ENCODE assay signal across 20 cellular contexts in the genomic region with DNA sequence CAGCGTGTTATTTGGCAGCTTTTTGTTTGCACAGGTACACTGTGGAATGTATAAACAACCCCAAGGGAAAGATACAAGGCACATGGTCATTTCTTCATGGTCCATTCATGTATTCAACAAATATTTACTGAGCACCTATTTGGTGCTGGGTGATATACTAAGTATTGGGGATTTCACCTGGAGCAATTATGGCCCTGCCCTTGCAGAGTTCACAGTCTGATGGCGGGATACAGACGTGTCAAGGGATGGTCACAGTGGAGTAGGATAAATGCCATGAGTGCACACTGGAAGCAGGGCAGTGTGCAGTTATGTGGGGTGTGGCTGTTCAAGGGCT.
DNase-seq lines count a peak whose midpoint lies in the region; ATAC-seq, FAIRE-seq and TF ChIP-seq lines count a peak whose summit lies in the region.
"Had no signal": no experiment of that assay in that cellular context is flagged by ENCODE, and none has a peak within 500 bp of the region (broad histone marks: within the 10 kb centered on the region; RNA-seq: fewer than 3 reads in every experiment).

No MANE protein-coding gene starts in this region.

- H2AFZ ChIP-seq in HepG2 (ENCODE audit: low read length): no peak overlapping the region
- H2AFZ ChIP-seq in neuronal stem cell (ENCODE audit: low read length): no peak overlapping the region
- H2AFZ ChIP-seq: GM23338 had no signal

- no peak overlapping the region for H4K91ac ChIP-seq in neuronal stem cell (ENCODE audit: low read depth, low read length, poor library complexity)

- H2BK15ac ChIP-seq in neuronal stem cell (ENCODE audit: low read length): no peak overlapping the region

- H3K23ac ChIP-seq in neuronal stem cell (ENCODE audit: low read depth, low read length, poor library complexity): no peak overlapping the region

- CTCF ChIA-PET in HEK293 (lab: Yijun Ruan, JAX): interaction anchor here (0.6 kb wide), 1 partner anchor 169 kb away, joined by 5 read pairs; no protein-coding TSS in a partner anchor
- CTCF ChIA-PET in Panc1 (lab: Charles Lee): no interaction called here
- CTCF ChIA-PET in HepG2 (lab: Yijun Ruan, JAX; ENCODE audit: low intra/inter-chr PET ratio, low total read pairs): no interaction called here

- H3K4me1 ChIP-seq in HEK293 (ENCODE audit: control insufficient read depth, insufficient read depth, low read length) (peaks cover 2% of the 10 kb centered on the region; the same call in 1 of the 2 replicates), Panc1 (ENCODE audit: control insufficient read depth, insufficient read depth, low read length) (peaks cover 48% of the 10 kb centered on the region), HepG2 (ENCODE audit: insufficient read depth, low read length) (peaks cover 58% of the 10 kb centered on the region), neuronal stem cell (ENCODE audit: control insufficient read depth in 2 of 2, insufficient read depth in 1 of 2, low read depth in 1 of 2, low read length in 2 of 2) (peaks cover 0 to 2% of the 10 kb centered on the region in 2 donors), ovary (ENCODE audit: insufficient read depth) (no peaks in the 10 kb centered on the region)
- H3K4me1 ChIP-seq: BE2C had no signal

- H3K9ac ChIP-seq in HepG2 (ENCODE audit: insufficient read depth, low read depth, low read length) (no peak overlapping the region), neuronal stem cell (ENCODE audit: low read depth, low read length, poor library complexity) (no peak overlapping the region)

- BruUV-seq in Panc1 (replicated peaks; lab: Mats Ljungman, UMichigan) (no TSS peak), HepG2 (replicated peaks; lab: Mats Ljungman, UMichigan) (no TSS peak)

- no peaks in the 10 kb centered on the region for H4K20me1 ChIP-seq in HepG2 (ENCODE audit: insufficient read depth, low read length)

- in situ Hi-C loops in Panc1 (cut with HindIII; ENCODE audit: low pct_unique_long_range_greater_than_20kb, low sequenced_read_pairs): no loop called here
- in situ Hi-C loops in HepG2 (cut with HindIII; ENCODE audit: extremely low pct_ligation_motif_present, low pct_unique_long_range_greater_than_20kb): no loop called here

- no peak overlapping the region for H2BK5ac ChIP-seq in neuronal stem cell (ENCODE audit: low read length)

- WGBS in HepG2 (ENCODE audit: low lambda C conversion rate): 37% methylated on average over 3 of the region's 3 CpGs
- WGBS in neuronal stem cell (ENCODE audit: extremely low coverage in 2 of 2, insufficient read length in 2 of 2, insufficient replicate concordance in 1 of 2), 2 donors: no CpG with 5 or more reads among the region's 3 CpGs
- WGBS in ovary, 3 donors: 70 to 77% (median 77%) methylated on average over 3 of the region's 3 CpGs

- TF ChIP-seq POLR2A in HepG2 (IDR thresholded peaks at IDR 0.05; ENCODE audit: insufficient read depth in 1 of 2, low read depth in 2 of 2, low read length in 2 of 2): no peak
- no peak for TF ChIP-seq POLR2A in ovary (IDR thresholded peaks at IDR 0.05)

- TF ChIP-seq CTCF in HEK293 (tag by site-specific recombination; IDR thresholded peaks at IDR 0.05) (no peak), Panc1 (IDR thresholded peaks at IDR 0.05) (no peak), HepG2 (CRISPR knock-in tag; IDR thresholded peaks at IDR 0.05) (no peak), ovary (IDR thresholded peaks at IDR 0.05) (no peak)

- no peak for FAIRE-seq in HepG2 (lab: Jason Lieb, UNC)
- FAIRE-seq: A204.1, GM12892, GM18507, H54 had no signal

- TF ChIP-seq EP300 in HepG2 (IDR thresholded peaks at IDR 0.05; ENCODE audit: low read depth in 2 of 2, low read length in 2 of 2) (no peak), HepG2 (CRISPR knock-in tag; IDR thresholded peaks at IDR 0.05; ENCODE audit: borderline replicate concordance) (no peak), ovary (IDR thresholded peaks at IDR 0.05) (no peak)

- no peak for TF ChIP-seq RAD21 in HepG2 (CRISPR knock-in tag; IDR thresholded peaks at IDR 0.05)

- H2BK120ac ChIP-seq in neuronal stem cell (ENCODE audit: low read depth, low read length): no peak overlapping the region

- H3K18ac ChIP-seq in neuronal stem cell (ENCODE audit: low read length): peak overlapping the region; percentile 11

- POLR2A ChIA-PET in HEK293 (lab: Yijun Ruan, JAX) (no interaction called here), Panc1 (lab: Charles Lee) (no interaction called here), HepG2 (lab: Yijun Ruan, JAX) (no interaction called here)

- no peak overlapping the region for H3K4me3 ChIP-seq in HEK293 (ENCODE audit: low read depth, low read length)
- H3K4me3 ChIP-seq in Panc1 (ENCODE audit: low read depth in 2 of 2, low read length in 2 of 2): no peak overlapping the region
- H3K4me3 ChIP-seq in HepG2 (replicated peaks in 1 of 3; ENCODE audit: insufficient read depth in 1 of 3, low read depth in 2 of 3, low read length in 3 of 3): no peak overlapping the region
- no peak overlapping the region for H3K4me3 ChIP-seq in neuronal stem cell (ENCODE audit: low read length in 2 of 2)
- H3K4me3 ChIP-seq in ovary: no peak overlapping the region
- H3K4me3 ChIP-seq: GM23338 had no signal

- H3K9me3 ChIP-seq in HEK293 (ENCODE audit: control insufficient read depth, insufficient read depth, low read depth, low read length) (no peaks in the 10 kb centered on the region), Panc1 (ENCODE audit: control insufficient read depth, insufficient read depth, low read depth, low read length) (no peaks in the 10 kb centered on the region), HepG2 (ENCODE audit: low read length) (no peaks in the 10 kb centered on the region), neuronal stem cell (replicated peaks in 1 of 2; ENCODE audit: control insufficient read depth in 2 of 2, insufficient read depth in 1 of 2, low read depth in 1 of 2, low read length in 2 of 2) (no peaks in the 10 kb centered on the region), ovary (no peaks in the 10 kb centered on the region)
- H3K9me3 ChIP-seq: BE2C had no signal

- H3K27me3 ChIP-seq in Panc1 (ENCODE audit: control insufficient read depth, insufficient read depth, low read length) (no peaks in the 10 kb centered on the region), HepG2 (ENCODE audit: control insufficient read depth in 1 of 2, insufficient read depth in 2 of 2, low read length in 2 of 2) (no peaks in the 10 kb centered on the region), neuronal stem cell (ENCODE audit: control insufficient read depth in 3 of 3, insufficient read depth in 3 of 3, low read depth in 1 of 3, low read length in 3 of 3) (no peaks in the 10 kb centered on the region), ovary (no peaks in the 10 kb centered on the region)
- H3K27me3 ChIP-seq: BE2C had no signal

- H3K14ac ChIP-seq in neuronal stem cell (ENCODE audit: low read length): no peak overlapping the region

- H3K27ac ChIP-seq in HEK293 (ENCODE audit: extremely low read depth, low read depth, low read length): no peak overlapping the region
- H3K27ac ChIP-seq in Panc1 (ENCODE audit: low read length): 0 out of 2 replicates have a peak overlapping the region, but pooled peaks have one; percentile 63
- H3K27ac ChIP-seq in HepG2 (ENCODE audit: extremely low read length, insufficient read depth, low read length): no peak overlapping the region
- no peak overlapping the region for H3K27ac ChIP-seq in neuronal stem cell (replicated peaks; ENCODE audit: low read length)
- H3K27ac ChIP-seq in ovary: no peak overlapping the region

- intact Hi-C loops in Panc1 (cut with micrococcal nuclease; ENCODE audit: unreplicated experiment) (no loop called here), HepG2 (cut with micrococcal nuclease; ENCODE audit: unreplicated experiment) (no loop called here), ovary (cut with DNase I) (no loop called here)

- peaks cover 2% of the 10 kb centered on the region for H3K79me2 ChIP-seq in HepG2 (ENCODE audit: insufficient read depth, low read length)

- H3K36me3 ChIP-seq in HEK293 (ENCODE audit: control insufficient read depth in 2 of 2, insufficient read depth in 1 of 2, low read length in 2 of 2) (no peaks in the 10 kb centered on the region), Panc1 (ENCODE audit: control insufficient read depth, insufficient read depth, low read length) (no peaks in the 10 kb centered on the region), HepG2 (replicated peaks in 1 of 2; ENCODE audit: control insufficient read depth in 1 of 2, insufficient read depth in 2 of 2, low read length in 2 of 2) (no peaks in the 10 kb centered on the region; a peak in 2 of 5 replicates), neuronal stem cell (replicated peaks in 1 of 2; ENCODE audit: control insufficient read depth in 2 of 2, insufficient read depth in 2 of 2, low read length in 2 of 2) (no peaks in the 10 kb centered on the region), ovary (no peaks in the 10 kb centered on the region)
- H3K36me3 ChIP-seq: BE2C had no signal

- DNase-seq in Panc1 (ENCODE audit: low read depth, low spot score) (no peak), HepG2 (ENCODE audit: low spot score) (peak; percentile 53), neuronal stem cell (ENCODE audit: low spot score) (no peak), ovary (no peak)
- DNase-seq in activated CD4-positive, CD25-positive, alpha-beta regulatory T cell (lab: John Stamatoyannopoulos, UW): no peak
- DNase-seq: ACHN; BE2C; CD4-positive, CD25-positive, alpha-beta regulatory T cell; CD8-positive, alpha-beta memory T cell; COR-L47; GDM1; HCEC 1CT; HFFc6 had no signal

- H4K8ac ChIP-seq in neuronal stem cell (ENCODE audit: low read depth, low read length): no peak overlapping the region

- ATAC-seq in Panc1: no peak
- ATAC-seq in HepG2: peak; percentile 71
- ATAC-seq in GM19035 (IDR thresholded peaks at IDR 0.05; ENCODE audit: unreplicated experiment): no peak

- H2BK12ac ChIP-seq in neuronal stem cell (ENCODE audit: low read length): no peak overlapping the region

- H2AK5ac ChIP-seq in neuronal stem cell (ENCODE audit: low read depth, low read length): no peak overlapping the region

- H3K4me2 ChIP-seq in HepG2 (ENCODE audit: low read depth, low read length): 0 out of 2 replicates have a peak overlapping the region, but pooled peaks have one; percentile 10
- H3K4me2 ChIP-seq in neuronal stem cell (ENCODE audit: insufficient read depth, low read length, poor library complexity, severe bottlenecking): no peak overlapping the region
- H3K4me2 ChIP-seq: GM23338 had no signal

- H3K4ac ChIP-seq in neuronal stem cell (ENCODE audit: low read length): no peak overlapping the region

- no peaks in the 10 kb centered on the region for H3K79me1 ChIP-seq in neuronal stem cell (ENCODE audit: low read depth, low read length)

TF ChIP-seq in HEK293, 187 proteins besides CTCF, POLR2A, EP300 and RAD21:
- TF ChIP-seq ZFP69B (tag by site-specific recombination; IDR thresholded peaks at IDR 0.05): no peak
- TF ChIP-seq ZNF830 (tag by site-specific recombination; IDR thresholded peaks at IDR 0.05; ENCODE audit: low read depth): no peak
- 0 out of 2 replicates have a peak, but pooled peaks have one; percentile 45 for TF ChIP-seq ZNF664 (tag by site-specific recombination; IDR thresholded peaks at IDR 0.05)
